ENCODE assay signal across 20 cellular contexts in genomic region chr15:32704343-32705076, GRCh38. TPM values are rescaled to one million over a fixed set of nuclear protein-coding genes. Genes with fewer than 3 reads are reported as not detected.
DNase-seq lines count a peak whose midpoint lies in the region; ATAC-seq and TF ChIP-seq lines count a peak whose summit lies in the region.
"Had no signal": no experiment of that assay in that cellular context is flagged by ENCODE, and none has a peak within 500 bp of the region (broad histone marks: within the 10 kb centered on the region; RNA-seq: fewer than 3 reads in every experiment).

No MANE protein-coding gene starts in this region.

- H3K27ac ChIP-seq in brain microvascular endothelial cell, result peak overlapping the region; percentile 37
- H3K27ac ChIP-seq in heart right ventricle, result no peak overlapping the region
- H3K27ac ChIP-seq: gastrocnemius medialis, neutrophil, RWPE1 had no signal

- no peak for ATAC-seq in heart right ventricle
- ATAC-seq: gastrocnemius medialis; left colon; right cardiac atrium; stimulated activated naive CD8-positive, alpha-beta T cell treated with anti-CD3 and anti-CD28 coated beads, Interleukin-15, Interleukin-2, amounts not matched to agents 100 U/mL and 50 U/mL, for 24 hours had no signal

- no peaks in the 10 kb centered on the region for H3K4me1 ChIP-seq in heart right ventricle
- H3K4me1 ChIP-seq: gastrocnemius medialis, HAP-1 had no signal

- H3K9me3 ChIP-seq in heart right ventricle, result no peaks in the 10 kb centered on the region
- H3K9me3 ChIP-seq: gastrocnemius medialis, HAP-1, neutrophil had no signal

- in situ Hi-C loops in brain microvascular endothelial cell (cut with HindIII; ENCODE audit: low pct_ligation_motif_present, low sequenced_read_pairs), result no loop called here

- TF ChIP-seq CTCF in brain microvascular endothelial cell (IDR thresholded peaks at IDR 0.05; ENCODE audit: low read depth, low read length, missing control alignments), result no peak
- TF ChIP-seq CTCF in heart right ventricle (IDR thresholded peaks at IDR 0.05), result no peak

- DNase-seq in AG20443 (ENCODE audit: low spot score) (peak; percentile 45), LHCN-M2 (ENCODE audit: low read depth) (peak; percentile 65), brain microvascular endothelial cell (no peak), myocyte (ENCODE audit: low read depth) (peak; percentile 52), NCI-H69 (lab: John Stamatoyannopoulos, UW) (no peak), heart right ventricle (no peak)
- no peak for DNase-seq in activated CD4-positive, alpha-beta T cell treated with anti-CD3 and anti-CD28 coated beads for 1 hour
- DNase-seq in stimulated activated CD4-positive, alpha-beta T cell treated with anti-CD3 and anti-CD28 coated beads, Interleukin-15, amount 100 ng/mL, for 24 hours, result no peak
- DNase-seq: activated CD4-positive, alpha-beta T cell treated with anti-CD3 and anti-CD28 coated beads, Interleukin-2, amount 10 ng/mL, durations not matched to agents 7 days and 5 days; anterior cingulate cortex; gastrocnemius medialis; left colon; NCI-H1436 treated with DMSO at 0.1 percent for 48 hours; NK-92 treated with Interleukin-12 subunit alpha and Interleukin-12 subunit beta, amount 100 ng/mL, for 24 hours; right cardiac atrium; stimulated activated naive CD8-positive, alpha-beta T cell treated with anti-CD3 and anti-CD28 coated beads, Interleukin-15, Interleukin-2, amounts not matched to agents 100 U/mL and 50 U/mL, for 24 hours; trophoblast cell had no signal

- 44 to 48% methylated on average over 9 of the region's 9 CpGs for WGBS in heart right ventricle, 2 donors

- intact Hi-C loops in heart right ventricle (cut with DNase I), result no loop called here

- H3K27me3 ChIP-seq in brain microvascular endothelial cell (replicated peaks), result no peaks in the 10 kb centered on the region
- peaks cover 0 to 70% (median 17%) of the 10 kb centered on the region in 7 donors for H3K27me3 ChIP-seq in heart right ventricle

- no peak overlapping the region for H3K4me3 ChIP-seq in brain microvascular endothelial cell (ENCODE audit: low read depth, low read length)
- no peak overlapping the region for H3K4me3 ChIP-seq in heart right ventricle
- H3K4me3 ChIP-seq: gastrocnemius medialis, HAP-1 had no signal

- no peaks in the 10 kb centered on the region for H3K36me3 ChIP-seq in brain microvascular endothelial cell (replicated peaks)
- H3K36me3 ChIP-seq in heart right ventricle, result no peaks in the 10 kb centered on the region
- H3K36me3 ChIP-seq: gastrocnemius medialis, HAP-1, neutrophil had no signal

RNA-seq across cellular contexts. Expression of gene GREM1, which starts 13.3 kb away (rescaled TPM):
- total RNA-seq in LHCN-M2 (2014; rRNA removed) (123 and 138 TPM in 2 replicates), myocyte (63.1 and 82.8 TPM in 2 replicates), heart right ventricle (under 1 TPM in 8 of 10 donors, not detected in 2; 0.06 to 0.37 (median 0.19) TPM)
- 829 TPM for polyA plus RNA-seq in LHCN-M2 (2012)
- 349 TPM for polyA plus RNA-seq in myocyte (2012)
- polyA plus RNA-seq in heart right ventricle, result under 1 TPM in 1 of 2 donors, not detected in 1; 0.03 TPM
- total RNA-seq: activated CD4-positive, alpha-beta T cell treated with anti-CD3 and anti-CD28 coated beads, Interleukin-2, amount 10 ng/mL, durations not matched to agents 7 days and 5 days had no signal

Comparison
In these comparisons a context has a peak if more than half of its experiments do, and no peak if none do; other contexts are left out.
1. DNase-seq: peak in AG20443 (single experiment), LHCN-M2 (single experiment) and myocyte (single experiment); none in brain microvascular endothelial cell (single experiment), NCI-H69 (single experiment), activated CD4-positive, alpha-beta T cell treated with anti-CD3 and anti-CD28 coated beads for 1 hour (single experiment), stimulated activated CD4-positive, alpha-beta T cell treated with anti-CD3 and anti-CD28 coated beads, Interleukin-15, amount 100 ng/mL, for 24 hours (single experiment) and heart right ventricle (0 of 2).
2. RNA of gene GREM1, which starts 13.3 kb away (total RNA-seq): 123 to 138 TPM in LHCN-M2 and 63.1 to 82.8 TPM in myocyte; 0.06 to 0.37 TPM in heart right ventricle; every median in the first group is over 10 times any median in the second.